Comparison of ENCODE assay signal across 21 cellular contexts in the genomic region with DNA sequence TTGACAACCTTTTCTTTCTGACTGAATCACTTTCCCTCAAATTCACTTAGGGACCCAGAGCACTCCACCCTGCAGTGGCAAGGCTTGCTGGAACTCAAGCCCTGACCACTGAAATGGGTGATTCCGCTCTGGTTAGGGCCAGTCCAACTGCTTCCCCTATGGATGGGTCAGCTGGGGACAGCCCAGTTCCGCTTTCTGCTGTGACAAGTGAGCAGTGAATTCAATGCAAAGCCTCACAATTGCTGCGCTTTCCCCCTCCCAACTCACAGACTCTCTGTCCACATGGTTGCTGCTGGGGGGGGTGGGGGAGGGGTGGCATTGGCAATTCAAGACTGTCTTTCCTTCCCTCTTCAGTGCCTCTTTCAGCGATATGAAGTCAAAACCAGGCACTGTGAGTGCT. TPM values are rescaled to one million over a fixed set of nuclear protein-coding genes. Genes with fewer than 3 reads are reported as not detected.
DNase-seq lines count a peak whose midpoint lies in the region; ATAC-seq and TF ChIP-seq lines count a peak whose summit lies in the region.
"Had no signal": no experiment of that assay in that cellular context is flagged by ENCODE, and none has a peak within 500 bp of the region (broad histone marks: within the 10 kb centered on the region; RNA-seq: fewer than 3 reads in every experiment).

No MANE protein-coding gene starts in this region.

- H3K9me3 ChIP-seq in spleen: peaks cover 0 to 10% (median 0%) of the 10 kb centered on the region in 8 donors

- H3K36me3 ChIP-seq in spleen: no peaks in the 10 kb centered on the region
- H3K36me3 ChIP-seq: Peyer's patch, WERI-Rb-1 had no signal

- TF ChIP-seq CTCF in HL-60 (IDR thresholded peaks at IDR 0.05; ENCODE audit: insufficient read depth, low read length) (no peak), spleen (IDR thresholded peaks at IDR 0.05 in 8 of 11, conservative IDR thresholded peaks at IDR 0.05 in 3 of 11) (no peak), GM10266 (IDR thresholded peaks at IDR 0.05; ENCODE audit: control insufficient read depth, insufficient read depth, low read depth, missing control alignments) (no peak), osteocyte (IDR thresholded peaks at IDR 0.05) (no peak)

- H3K4me3 ChIP-seq in HL-60 (replicated peaks; ENCODE audit: insufficient read depth, low read length) (no peak overlapping the region), spleen (no peak overlapping the region)
- H3K4me3 ChIP-seq: dorsolateral prefrontal cortex, Peyer's patch had no signal

- intact Hi-C loops in left ventricle myocardium superior (cut with micrococcal nuclease): no loop called here
- intact Hi-C loops in spleen (cut with DNase I; ENCODE audit: low total_unique reads): no loop called here

- no peaks in the 10 kb centered on the region for H3K36me3 Mint-ChIP-seq in osteocyte (ENCODE audit: unreplicated experiment)
- H3K36me3 Mint-ChIP-seq: activated naive CD8-positive, alpha-beta T cell treated with anti-CD3 and anti-CD28 coated beads for 36 hours; CD4-positive, CD25-positive, alpha-beta regulatory T cell had no signal

- no peaks in the 10 kb centered on the region for H3K27me3 Mint-ChIP-seq in osteocyte (ENCODE audit: unreplicated experiment)

- no peak overlapping the region for H3K27ac Mint-ChIP-seq in osteocyte (ENCODE audit: unreplicated experiment)
- H3K27ac Mint-ChIP-seq: activated CD4-positive, alpha-beta memory T cell treated with anti-CD3 and anti-CD28 coated beads, Interleukin-2, amount 10 ng/mL, durations not matched to agents 7 days and 5 days; activated naive CD8-positive, alpha-beta T cell treated with anti-CD3 and anti-CD28 coated beads for 36 hours; activated T-cell treated with anti-CD3 and anti-CD28 coated beads, Interleukin-2, amount 50 U/mL, for 72 hours; CD4-positive, CD25-positive, alpha-beta regulatory T cell had no signal

- peak; percentile 65 for ATAC-seq in left ventricle myocardium superior
- ATAC-seq: activated T-cell treated with anti-CD3 and anti-CD28 coated beads, Interleukin-2, amount 50 U/mL, for 72 hours; esophagus mucosa had no signal

- no peak for TF ChIP-seq POLR2A in spleen (IDR thresholded peaks at IDR 0.05)

- 37 to 56% (median 48%) methylated on average over 4 of the region's 4 CpGs for WGBS in spleen, 5 donors

- peaks cover 0 to 12% (median 3%) of the 10 kb centered on the region in 6 donors for H3K4me1 ChIP-seq in spleen

- H3K27ac ChIP-seq in HL-60 (replicated peaks): peak overlapping the region; percentile 36
- no peak overlapping the region for H3K27ac ChIP-seq in spleen
- H3K27ac ChIP-seq: dorsolateral prefrontal cortex, Peyer's patch, WERI-Rb-1 had no signal

- peaks cover 7% of the 10 kb centered on the region for H3K9me3 Mint-ChIP-seq in osteocyte (ENCODE audit: unreplicated experiment)

- no peak overlapping the region for H3K4me3 Mint-ChIP-seq in osteocyte (ENCODE audit: unreplicated experiment)
- H3K4me3 Mint-ChIP-seq: activated CD4-positive, alpha-beta memory T cell treated with anti-CD3 and anti-CD28 coated beads, Interleukin-2, amount 10 ng/mL, durations not matched to agents 7 days and 5 days; activated naive CD8-positive, alpha-beta T cell treated with anti-CD3 and anti-CD28 coated beads for 36 hours; activated T-cell treated with anti-CD3 and anti-CD28 coated beads, Interleukin-2, amount 50 U/mL, for 72 hours; CD4-positive, CD25-positive, alpha-beta regulatory T cell had no signal

- no peaks in the 10 kb centered on the region for H3K4me1 Mint-ChIP-seq in osteocyte (ENCODE audit: unreplicated experiment)
- H3K4me1 Mint-ChIP-seq: activated CD4-positive, alpha-beta memory T cell treated with anti-CD3 and anti-CD28 coated beads, Interleukin-2, amount 10 ng/mL, durations not matched to agents 7 days and 5 days; activated naive CD8-positive, alpha-beta T cell treated with anti-CD3 and anti-CD28 coated beads for 36 hours; CD4-positive, CD25-positive, alpha-beta regulatory T cell had no signal

- DNase-seq in HL-60 (ENCODE audit: low read depth in 1 of 2, low spot score in 1 of 2) (peak; percentile 75 to 91), SKM-1 (lab: John Stamatoyannopoulos, UW; ENCODE audit: unreplicated experiment) (peak; percentile 89), left ventricle myocardium superior (peak; percentile 39), spleen (peak; percentile 77), GM10266 (ENCODE audit: extremely low spot score) (no peak), osteocyte (ENCODE audit: extremely low spot score, unreplicated experiment) (no peak)
- no peak for DNase-seq in effector CD8-positive, alpha-beta T cell (lab: John Stamatoyannopoulos, UW)
- no peak for DNase-seq in stimulated activated CD4-positive, alpha-beta T cell treated with anti-CD3 and anti-CD28 coated beads, Interleukin-2, amount 100 ng/mL, for 24 hours
- DNase-seq: activated CD4-positive, alpha-beta memory T cell treated with anti-CD3 and anti-CD28 coated beads, Interleukin-2, amount 10 ng/mL, durations not matched to agents 7 days and 5 days; activated naive CD8-positive, alpha-beta T cell treated with anti-CD3 and anti-CD28 coated beads for 36 hours; activated T-cell treated with anti-CD3 and anti-CD28 coated beads, Interleukin-2, amount 50 U/mL, for 72 hours; CD4-positive, CD25-positive, alpha-beta regulatory T cell; DMS79 treated with DMSO at 0.1 percent for 48 hours; Karpas-422; NCI-H1930; stimulated activated CD4-positive, alpha-beta T cell treated with anti-CD3 and anti-CD28 coated beads, Interleukin-4, amount 100 ng/mL, for 4 hours; WERI-Rb-1 had no signal

- H3K27me3 ChIP-seq in HL-60 (ENCODE audit: insufficient read depth, poor library complexity, severe bottlenecking): no peaks in the 10 kb centered on the region
- peaks cover 0 to 49% (median 0%) of the 10 kb centered on the region in 7 donors for H3K27me3 ChIP-seq in spleen (replicated peaks in 1 of 7)
- H3K27me3 ChIP-seq: Peyer's patch had no signal

RNA-seq across cellular contexts. Expression of a gene that starts 18.7 kb away (rescaled TPM):
- not detected for total RNA-seq in left ventricle myocardium superior
- 1 to 10 TPM in 6 of 7 donors, under 1 TPM in 1; 0.69 to 7.3 (median 3.0) TPM for total RNA-seq in spleen
- polyA plus RNA-seq in spleen: 1 to 10 TPM; 3.6 to 6.6 (median 3.9) TPM
- total RNA-seq in osteocyte: 0.42 and 0.54 TPM in 2 replicates
- total RNA-seq: bronchial epithelial cell, esophagus mucosa, Peyer's patch had no signal

RNA-seq across cellular contexts. Expression of a gene that starts 41.4 kb away (rescaled TPM):
- 1.0 TPM for total RNA-seq in left ventricle myocardium superior
- 1 to 10 TPM in 6 of 7 donors, under 1 TPM in 1; 0.72 to 4.1 (median 3.3) TPM for total RNA-seq in spleen
- 1 to 10 TPM; 1.5 to 3.1 (median 2.7) TPM for polyA plus RNA-seq in spleen
- total RNA-seq in osteocyte: 1.4 and 1.5 TPM in 2 replicates

Comparison
In these comparisons a context has a peak if more than half of its experiments do, and no peak if none do; other contexts are left out.
1. DNase-seq: peak in HL-60 (2 of 2), SKM-1 (single experiment), left ventricle myocardium superior (single experiment) and spleen (single experiment); none in GM10266 (single experiment), effector CD8-positive, alpha-beta T cell (single experiment), osteocyte (single experiment) and stimulated activated CD4-positive, alpha-beta T cell treated with anti-CD3 and anti-CD28 coated beads, Interleukin-2, amount 100 ng/mL, for 24 hours (0 of 2).